Comparison of ENCODE assay signal across 1 cellular context in the genomic region with DNA sequence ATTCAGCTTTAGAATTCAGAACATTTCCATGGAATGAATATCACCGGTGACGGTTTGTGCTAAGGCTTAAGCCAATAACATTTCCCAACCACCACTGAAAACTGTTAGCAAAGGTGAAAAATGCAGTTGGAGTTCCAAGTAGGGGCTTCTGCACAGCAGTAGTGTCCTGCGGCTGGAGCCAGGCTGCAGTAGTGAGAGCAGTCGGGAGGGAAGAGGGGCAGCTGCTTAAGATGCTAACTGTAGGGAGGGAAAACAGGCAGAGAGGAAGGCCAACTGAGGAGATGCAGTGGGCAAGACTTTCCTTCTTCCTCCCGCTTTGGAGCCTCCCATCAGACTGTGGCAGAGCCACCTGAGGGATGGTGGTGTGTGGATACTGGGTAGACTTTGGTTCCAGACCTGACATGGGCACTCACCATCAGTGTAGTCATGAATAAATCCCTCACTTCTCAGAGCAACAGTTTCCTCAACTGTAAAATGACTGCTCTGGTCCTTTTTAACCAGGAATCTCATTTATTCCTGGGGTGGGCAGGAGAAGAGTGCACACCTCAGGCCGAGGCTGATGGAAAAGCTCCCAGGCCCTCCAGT.
TF ChIP-seq lines count a peak whose summit lies in the region.

No MANE protein-coding gene starts in this region.

TF ChIP-seq in WTC11, 78 proteins besides CTCF, POLR2A, EP300 and RAD21 (continued from another document):
- TF ChIP-seq, protein P1, sequence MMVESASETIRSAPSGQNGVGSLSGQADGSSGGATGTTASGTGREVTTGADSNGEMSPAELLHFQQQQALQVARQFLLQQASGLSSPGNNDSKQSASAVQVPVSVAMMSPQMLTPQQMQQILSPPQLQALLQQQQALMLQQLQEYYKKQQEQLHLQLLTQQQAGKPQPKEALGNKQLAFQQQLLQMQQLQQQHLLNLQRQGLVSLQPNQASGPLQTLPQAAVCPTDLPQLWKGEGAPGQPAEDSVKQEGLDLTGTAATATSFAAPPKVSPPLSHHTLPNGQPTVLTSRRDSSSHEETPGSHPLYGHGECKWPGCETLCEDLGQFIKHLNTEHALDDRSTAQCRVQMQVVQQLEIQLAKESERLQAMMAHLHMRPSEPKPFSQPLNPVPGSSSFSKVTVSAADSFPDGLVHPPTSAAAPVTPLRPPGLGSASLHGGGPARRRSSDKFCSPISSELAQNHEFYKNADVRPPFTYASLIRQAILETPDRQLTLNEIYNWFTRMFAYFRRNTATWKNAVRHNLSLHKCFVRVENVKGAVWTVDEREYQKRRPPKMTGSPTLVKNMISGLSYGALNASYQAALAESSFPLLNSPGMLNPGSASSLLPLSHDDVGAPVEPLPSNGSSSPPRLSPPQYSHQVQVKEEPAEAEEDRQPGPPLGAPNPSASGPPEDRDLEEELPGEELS (CRISPR knock-in tag; IDR thresholded peaks at IDR 0.05), result no peak
- no peak for TF ChIP-seq FOXJ3 (CRISPR knock-in tag; IDR thresholded peaks at IDR 0.05; ENCODE audit: borderline replicate concordance)
